ENCODE assay signal across 8 cellular contexts in the genomic region with DNA sequence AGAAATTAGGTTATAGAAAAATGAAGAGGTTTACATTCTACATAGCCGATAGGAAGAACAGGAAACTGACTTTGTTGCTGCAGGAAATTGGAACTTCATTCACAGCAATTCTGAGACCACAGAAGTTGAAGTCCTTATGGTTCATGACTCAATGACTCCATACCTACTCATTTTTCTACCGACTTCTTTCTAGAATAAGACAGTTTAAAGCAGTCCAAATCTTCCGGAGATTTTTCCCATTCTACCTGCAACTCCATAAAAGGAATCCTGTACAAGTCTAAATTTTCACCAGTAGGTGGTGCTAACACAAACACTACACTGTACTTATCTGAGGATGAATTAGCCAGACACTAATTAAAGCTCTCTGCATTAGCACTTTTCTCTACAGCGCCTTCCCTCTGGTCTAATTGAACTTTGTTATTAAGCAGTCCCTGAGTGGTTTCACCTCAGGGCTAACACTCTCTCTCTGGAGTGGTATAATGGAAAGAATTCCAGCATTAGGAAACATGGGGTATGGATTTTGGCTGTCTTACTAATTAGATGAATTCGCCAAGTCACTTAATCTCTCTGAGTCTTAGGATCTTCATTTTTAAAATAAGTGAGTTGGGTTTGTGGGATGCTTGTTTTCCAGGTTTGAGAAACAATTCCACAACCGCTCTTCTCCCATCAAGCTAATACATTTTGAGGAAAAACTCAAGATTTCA.
DNase-seq lines count a peak whose midpoint lies in the region; ATAC-seq and TF ChIP-seq lines count a peak whose summit lies in the region.

No MANE protein-coding gene starts in this region.

- H4K20me1 ChIP-seq in PC-9 (ENCODE audit: insufficient read depth), result no peaks in the 10 kb centered on the region

- H3K4me2 ChIP-seq in PC-9, result no peak overlapping the region

- BruUV-seq in PC-9 (replicated peaks; lab: Mats Ljungman, UMichigan), result no TSS peak

- H3K9me2 ChIP-seq in PC-9 (ENCODE audit: insufficient read depth), result no peaks in the 10 kb centered on the region

- POLR2A ChIA-PET in PC-9 (lab: Charles Lee; ENCODE audit: unreplicated experiment), result no interaction called here

- CTCF ChIA-PET in PC-9 (lab: Charles Lee), result interaction anchor here (1.5 to 3.1 kb wide), 2 partner anchors 80 to 243 kb away, joined by 4 to 16 read pairs; no protein-coding TSS in a partner anchor

- no peak overlapping the region for H3K4me3 ChIP-seq in PC-9
- no peak overlapping the region for H3K4me3 ChIP-seq in coronary artery
- H3K4me3 ChIP-seq in lung, result no peak overlapping the region

- H3K4me1 ChIP-seq in PC-9 (replicated peaks; ENCODE audit: insufficient read depth), result peaks cover 26% of the 10 kb centered on the region
- peaks cover 0 to 5% of the 10 kb centered on the region in 2 donors for H3K4me1 ChIP-seq in lung (ENCODE audit: control insufficient read depth in 2 of 2, insufficient read depth in 2 of 2, low read length in 2 of 2)

- TF ChIP-seq CTCF in PC-9 (conservative IDR thresholded peaks at IDR 0.05), result peak; percentile 73
- TF ChIP-seq CTCF in coronary artery (IDR thresholded peaks at IDR 0.05), result peak; percentile 58
- peak; percentile 38 for TF ChIP-seq CTCF in lung (IDR thresholded peaks at IDR 0.05; ENCODE audit: control extremely low read depth, extremely low read depth)

- 41% methylated on average over 6 of the region's 6 CpGs for WGBS in lung, 2 donors

- no peaks in the 10 kb centered on the region for H3K79me2 ChIP-seq in PC-9 (ENCODE audit: low read depth)

- H3K36me3 ChIP-seq in PC-9 (ENCODE audit: low read depth) (no peaks in the 10 kb centered on the region), lung (ENCODE audit: control insufficient read depth in 2 of 2, insufficient read depth in 2 of 2, low read length in 2 of 2) (no peaks in the 10 kb centered on the region)

- H3K9me3 ChIP-seq in PC-9 (ENCODE audit: insufficient read depth, low read depth) (no peaks in the 10 kb centered on the region), lung (ENCODE audit: control insufficient read depth in 2 of 2, insufficient read depth in 1 of 2, low read length in 1 of 2) (no peaks in the 10 kb centered on the region)

- ATAC-seq in lung (ENCODE audit: insufficient read depth, low FRiP score), result no peak

- H3F3A ChIP-seq in PC-9 (ENCODE audit: insufficient read depth, low read depth), result peaks cover 7% of the 10 kb centered on the region; the same call in 1 of the 2 replicates

- no peaks in the 10 kb centered on the region for H3K27me3 ChIP-seq in PC-9 (ENCODE audit: insufficient read depth, low read depth)
- peaks cover 2% of the 10 kb centered on the region for H3K27me3 ChIP-seq in lung (ENCODE audit: control insufficient read depth, insufficient read depth)

- intact Hi-C loops in PC-9 (cut with micrococcal nuclease; ENCODE audit: unreplicated experiment), result loop anchor here (1.0 to 10.0 kb wide), 3 partner anchors 133 to 330 kb away; no protein-coding TSS in a partner anchor

- H3K27ac ChIP-seq in PC-9 (no peak overlapping the region), coronary artery (peak overlapping the region in 1 of 2 donors; percentile 5), lung (ENCODE audit: low read depth in 1 of 2, low read length in 1 of 2) (no peak overlapping the region)

- peak; percentile 38 for DNase-seq in SKM-1 treated with dmso at 0.1 percent for 144 hours (lab: John Stamatoyannopoulos, UW; ENCODE audit: unreplicated experiment)
- DNase-seq in SKM-1 (lab: John Stamatoyannopoulos, UW; ENCODE audit: unreplicated experiment), result no peak
- DNase-seq in Kasumi-1 (lab: John Stamatoyannopoulos, UW), result peak; percentile 65 to 73
- DNase-seq in PC-9, result no peak
- DNase-seq in coronary artery (ENCODE audit: low spot score), result no peak
- DNase-seq in lung (ENCODE audit: low spot score), result no peak
- DNase-seq in UCSD-AML1 (lab: John Stamatoyannopoulos, UW; ENCODE audit: unreplicated experiment), result no peak
- no peak for DNase-seq in occipital lobe (lab: John Stamatoyannopoulos, UW)

- H2AFZ ChIP-seq in PC-9, result no peak overlapping the region

Comparison
In these comparisons a context has a peak if more than half of its experiments do, and no peak if none do; other contexts are left out.
1. DNase-seq: peak in SKM-1 treated with dmso at 0.1 percent for 144 hours (single experiment) and Kasumi-1 (2 of 2); none in SKM-1 (single experiment), PC-9 (0 of 2), coronary artery (single experiment), lung (single experiment), UCSD-AML1 (single experiment) and occipital lobe (single experiment).
2. Peak in every context shown above with its lines, with median percentiles within 50 percentile points of each other: CTCF ChIP-seq.